Comparison of ENCODE assay signal across 1 cellular context in genomic region chr13:28527629-28528028, GRCh38.
TF ChIP-seq lines count a peak whose summit lies in the region.

No MANE protein-coding gene starts in this region.

TF ChIP-seq in GM12878, 131 proteins besides CTCF, POLR2A, EP300 and RAD21 (continued from another document):
- no peak for TF ChIP-seq E2F4 (IDR thresholded peaks at IDR 0.05; ENCODE audit: low read depth, low read length)
- no peak for TF ChIP-seq HSF1 (IDR thresholded peaks at IDR 0.05; ENCODE audit: low read depth, low read length)
- TF ChIP-seq WRNIP1 (IDR thresholded peaks at IDR 0.05; ENCODE audit: borderline replicate concordance, low read depth, low read length), result no peak
- no peak for TF ChIP-seq NFYA (IDR thresholded peaks at IDR 0.05; ENCODE audit: borderline replicate concordance, low read depth, low read length)
- TF ChIP-seq ZNF217 (IDR thresholded peaks at IDR 0.05), result no peak
- TF ChIP-seq CREB1 (IDR thresholded peaks at IDR 0.05; ENCODE audit: low read depth), result no peak
- no peak for TF ChIP-seq CBFB (IDR thresholded peaks at IDR 0.05; ENCODE audit: low read depth)
- TF ChIP-seq ZNF384 (IDR thresholded peaks at IDR 0.05; ENCODE audit: borderline replicate concordance, low read depth, low read length), result peak; percentile 86
- TF ChIP-seq BCL11A (IDR thresholded peaks at IDR 0.05; ENCODE audit: low read depth, low read length), result no peak
- TF ChIP-seq RCOR1 (conservative IDR thresholded peaks at IDR 0.05; ENCODE audit: low read depth, low read length), result no peak
- no peak for TF ChIP-seq USF1 (IDR thresholded peaks at IDR 0.05; ENCODE audit: borderline replicate concordance, extremely low read length, insufficient read depth, low read depth, low read length)
- no peak for TF ChIP-seq FOS (IDR thresholded peaks at IDR 0.05; ENCODE audit: borderline replicate concordance, extremely low read depth, insufficient read length)
- TF ChIP-seq STAT1 (conservative IDR thresholded peaks at IDR 0.05), result no peak
- no peak for TF ChIP-seq ZBTB40 (IDR thresholded peaks at IDR 0.05; ENCODE audit: borderline replicate concordance)
- no peak for TF ChIP-seq ZNF24 (IDR thresholded peaks at IDR 0.05)
- TF ChIP-seq SIN3A (IDR thresholded peaks at IDR 0.05; ENCODE audit: low read depth, low read length), result no peak
- no peak for TF ChIP-seq CBX5 (IDR thresholded peaks at IDR 0.05; ENCODE audit: low read depth)
- no peak for TF ChIP-seq SMC3 (IDR thresholded peaks at IDR 0.05; ENCODE audit: borderline replicate concordance, low read length)
- TF ChIP-seq EGR1 (IDR thresholded peaks at IDR 0.05; ENCODE audit: borderline replicate concordance in 1 of 2, low read depth in 2 of 2, low read length in 2 of 2), result no peak
- TF ChIP-seq IRF4 (IDR thresholded peaks at IDR 0.05; ENCODE audit: low read depth, low read length), result no peak
- TF ChIP-seq MTA3 (IDR thresholded peaks at IDR 0.05; ENCODE audit: borderline replicate concordance, low read length), result no peak
- TF ChIP-seq ZBED1 (IDR thresholded peaks at IDR 0.05; ENCODE audit: borderline replicate concordance), result no peak
- no peak for TF ChIP-seq JUNB (IDR thresholded peaks at IDR 0.05)
- no peak for TF ChIP-seq POU2F2 (IDR thresholded peaks at IDR 0.05; ENCODE audit: borderline replicate concordance, low read depth, low read length)
- peak; percentile 94 for TF ChIP-seq SPI1 (IDR thresholded peaks at IDR 0.05; ENCODE audit: borderline replicate concordance, insufficient read depth, low read depth, low read length)
- peak; percentile 38 for TF ChIP-seq IKZF1 (conservative IDR thresholded peaks at IDR 0.05)
- no peak for TF ChIP-seq FOXM1 (IDR thresholded peaks at IDR 0.05; ENCODE audit: low read depth, low read length)
- no peak for TF ChIP-seq E4F1 (IDR thresholded peaks at IDR 0.05; ENCODE audit: borderline replicate concordance, partially characterized antibody)
- TF ChIP-seq MXI1 (IDR thresholded peaks at IDR 0.05; ENCODE audit: low read depth, low read length), result 0 out of 2 replicates have a peak, but pooled peaks have one; percentile 17
- no peak for TF ChIP-seq CUX1 (IDR thresholded peaks at IDR 0.05; ENCODE audit: insufficient replicate concordance, low read depth, low read length)
